In the genomic region with DNA sequence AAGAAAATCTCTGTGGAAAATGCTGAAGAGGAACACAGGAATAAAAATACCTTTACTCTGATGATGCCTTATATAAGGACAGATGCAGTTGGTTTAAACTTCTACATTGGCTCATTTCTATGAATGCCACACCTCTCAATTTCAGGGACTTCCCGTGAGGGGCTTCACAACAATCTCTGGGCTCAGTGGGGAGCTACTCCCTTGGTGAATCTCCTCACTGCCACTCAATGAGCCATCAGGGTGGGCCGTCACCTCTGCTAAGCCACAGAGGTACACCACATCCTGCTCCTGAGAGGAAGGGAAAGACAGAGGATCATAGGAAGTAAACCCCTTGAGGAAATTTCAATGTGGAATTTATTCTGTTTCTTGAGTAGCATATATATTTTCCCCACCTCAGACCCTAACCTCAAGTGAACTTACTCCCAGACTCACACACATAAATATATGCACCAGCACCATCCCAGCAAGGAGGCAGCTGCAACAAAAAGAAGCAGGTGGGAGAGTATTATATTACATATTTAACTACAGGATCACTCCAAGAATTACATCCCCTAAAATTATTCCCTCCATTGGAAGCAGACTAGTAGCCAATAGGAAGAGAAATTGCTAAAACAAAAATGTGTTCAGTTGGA, we compare ENCODE assay signal across 21 cellular contexts.
DNase-seq lines count a peak whose midpoint lies in the region; ATAC-seq and TF ChIP-seq lines count a peak whose summit lies in the region.
"Had no signal": no experiment of that assay in that cellular context is flagged by ENCODE, and none has a peak within 500 bp of the region (broad histone marks: within the 10 kb centered on the region; RNA-seq: fewer than 3 reads in every experiment).

No MANE protein-coding gene starts in this region.

- TF ChIP-seq CTCF in colonic mucosa (IDR thresholded peaks at IDR 0.05): no peak

- intact Hi-C loops in colonic mucosa (cut with DNase I): no loop called here

- H3K4me3 ChIP-seq in BLaER1: no peak overlapping the region
- no peak overlapping the region for H3K4me3 ChIP-seq in CD4-positive, CD25-positive, alpha-beta regulatory T cell (ENCODE audit: low read depth, low read length)
- no peak overlapping the region for H3K4me3 ChIP-seq in colonic mucosa
- H3K4me3 ChIP-seq: dorsolateral prefrontal cortex, left lung, neural progenitor cell, prostate gland, SK-N-MC, upper lobe of right lung had no signal

- H3K4me2 ChIP-seq in BLaER1: 0 out of 2 replicates have a peak overlapping the region, but pooled peaks have one; percentile 19
- H3K4me2 ChIP-seq: neural progenitor cell had no signal

- H3K27me3 Mint-ChIP-seq in CD4-positive, CD25-positive, alpha-beta regulatory T cell: peaks cover 5% of the 10 kb centered on the region
- H3K27me3 Mint-ChIP-seq in activated naive CD8-positive, alpha-beta T cell treated with anti-CD3 and anti-CD28 coated beads for 36 hours: no peaks in the 10 kb centered on the region

- peak overlapping the region in 1 of 4 donors; percentile 9 for H3K4me3 Mint-ChIP-seq in CD4-positive, CD25-positive, alpha-beta regulatory T cell
- H3K4me3 Mint-ChIP-seq in activated naive CD8-positive, alpha-beta T cell treated with anti-CD3 and anti-CD28 coated beads for 36 hours: no peak overlapping the region
- H3K4me3 Mint-ChIP-seq: mesothelial cell of epicardium, neural progenitor cell, WTC11 had no signal

- peak in 1 of 3 donors; percentile 19 for DNase-seq in CD4-positive, CD25-positive, alpha-beta regulatory T cell
- peak; percentile 2 to 73 for DNase-seq in NCI-H524 (lab: John Stamatoyannopoulos, UW)
- DNase-seq in activated naive CD8-positive, alpha-beta T cell treated with anti-CD3 and anti-CD28 coated beads for 36 hours: peak; percentile 4
- no peak for DNase-seq in NCI-H2227 treated with DMSO at 0.1 percent for 48 hours (lab: John Stamatoyannopoulos, UW)
- no peak for DNase-seq in colonic mucosa
- DNase-seq: anterior cingulate cortex; dorsolateral prefrontal cortex; EL; left lung; NCI-H1436; NCI-H226; NK-92 treated with Interleukin-12 subunit alpha and Interleukin-12 subunit beta, amount 100 ng/mL, for 24 hours; stimulated activated naive CD4-positive, alpha-beta T cell treated with Interleukin-2 at 50 U/mL for 16 hours; upper lobe of right lung had no signal

- no peak overlapping the region for H3K9ac ChIP-seq in BLaER1
- H3K9ac ChIP-seq in colonic mucosa (ENCODE audit: low read depth in 2 of 2, low read length in 2 of 2): no peak overlapping the region
- H3K9ac ChIP-seq: neural progenitor cell had no signal

- peaks cover 10 to 52% (median 17%) of the 10 kb centered on the region in 4 donors for H3K4me1 Mint-ChIP-seq in CD4-positive, CD25-positive, alpha-beta regulatory T cell
- H3K4me1 Mint-ChIP-seq in activated naive CD8-positive, alpha-beta T cell treated with anti-CD3 and anti-CD28 coated beads for 36 hours: peaks cover 19% of the 10 kb centered on the region
- H3K4me1 Mint-ChIP-seq: mesothelial cell of epicardium, neural progenitor cell had no signal

- H3K27ac ChIP-seq in BLaER1: no peak overlapping the region
- H3K27ac ChIP-seq in CD4-positive, CD25-positive, alpha-beta regulatory T cell (ENCODE audit: insufficient read depth, low read length, poor library complexity, severe bottlenecking): no peak overlapping the region
- H3K27ac ChIP-seq in colonic mucosa: no peak overlapping the region
- H3K27ac ChIP-seq: dorsolateral prefrontal cortex, left lung, neural progenitor cell, prostate gland, SK-N-MC, upper lobe of right lung had no signal

- no peak for ATAC-seq in CD4-positive, CD25-positive, alpha-beta regulatory T cell (ENCODE audit: low read depth in 2 of 2)
- ATAC-seq in GM18909 (IDR thresholded peaks at IDR 0.05; ENCODE audit: poor library complexity, unreplicated experiment): no peak
- ATAC-seq: left lung, upper lobe of right lung, WTC11 had no signal

- H3K27me3 ChIP-seq in BLaER1: no peaks in the 10 kb centered on the region
- no peaks in the 10 kb centered on the region for H3K27me3 ChIP-seq in CD4-positive, CD25-positive, alpha-beta regulatory T cell (ENCODE audit: control insufficient read depth, insufficient read depth, low read length)
- H3K27me3 ChIP-seq in colonic mucosa: no peaks in the 10 kb centered on the region
- H3K27me3 ChIP-seq: left lung, neural progenitor cell, upper lobe of right lung had no signal

- no peaks in the 10 kb centered on the region for H3K9me3 ChIP-seq in BLaER1
- no peaks in the 10 kb centered on the region for H3K9me3 ChIP-seq in CD4-positive, CD25-positive, alpha-beta regulatory T cell (ENCODE audit: control insufficient read depth in 2 of 2, low read length in 2 of 2)
- no peaks in the 10 kb centered on the region for H3K9me3 ChIP-seq in colonic mucosa
- H3K9me3 ChIP-seq: left lung, prostate gland, upper lobe of right lung had no signal

- H3K27ac Mint-ChIP-seq in CD4-positive, CD25-positive, alpha-beta regulatory T cell: peak overlapping the region in 2 of 3 donors; percentile 38 to 80
- peak overlapping the region; percentile 25 for H3K27ac Mint-ChIP-seq in activated naive CD8-positive, alpha-beta T cell treated with anti-CD3 and anti-CD28 coated beads for 36 hours
- H3K27ac Mint-ChIP-seq: mesothelial cell of epicardium, neural progenitor cell, WTC11 had no signal

- H3K9me3 Mint-ChIP-seq in CD4-positive, CD25-positive, alpha-beta regulatory T cell: peaks cover 0 to 3% (median 0%) of the 10 kb centered on the region in 7 donors
- no peaks in the 10 kb centered on the region for H3K9me3 Mint-ChIP-seq in activated naive CD8-positive, alpha-beta T cell treated with anti-CD3 and anti-CD28 coated beads for 36 hours
- H3K9me3 Mint-ChIP-seq: neural progenitor cell had no signal

- no peaks in the 10 kb centered on the region for H3K36me3 Mint-ChIP-seq in CD4-positive, CD25-positive, alpha-beta regulatory T cell
- peaks cover 2% of the 10 kb centered on the region for H3K36me3 Mint-ChIP-seq in activated naive CD8-positive, alpha-beta T cell treated with anti-CD3 and anti-CD28 coated beads for 36 hours
- H3K36me3 Mint-ChIP-seq: mesothelial cell of epicardium, neural progenitor cell had no signal

- H3K36me3 ChIP-seq in BLaER1 (no peaks in the 10 kb centered on the region), colonic mucosa (no peaks in the 10 kb centered on the region)
- no peaks in the 10 kb centered on the region for H3K36me3 ChIP-seq in CD4-positive, CD25-positive, alpha-beta regulatory T cell (ENCODE audit: control insufficient read depth, insufficient read depth, low read length)
- H3K36me3 ChIP-seq: left lung, neural progenitor cell, prostate gland, upper lobe of right lung had no signal

- H4K20me1 ChIP-seq in BLaER1: no peaks in the 10 kb centered on the region

- H3K4me1 ChIP-seq in BLaER1: peaks cover 5% of the 10 kb centered on the region
- peaks cover 3% of the 10 kb centered on the region for H3K4me1 ChIP-seq in CD4-positive, CD25-positive, alpha-beta regulatory T cell (ENCODE audit: control insufficient read depth, insufficient read depth, low read length, poor library complexity, severe bottlenecking)
- no peaks in the 10 kb centered on the region for H3K4me1 ChIP-seq in colonic mucosa
- H3K4me1 ChIP-seq: left lung, neural progenitor cell, prostate gland, upper lobe of right lung had no signal

Comparison
In these comparisons a context has a peak if more than half of its experiments do, and no peak if none do; other contexts are left out.
1. DNase-seq: peak in NCI-H524 (2 of 2) and activated naive CD8-positive, alpha-beta T cell treated with anti-CD3 and anti-CD28 coated beads for 36 hours (single experiment); none in NCI-H2227 treated with DMSO at 0.1 percent for 48 hours (single experiment) and colonic mucosa (single experiment).